In the genomic region with DNA sequence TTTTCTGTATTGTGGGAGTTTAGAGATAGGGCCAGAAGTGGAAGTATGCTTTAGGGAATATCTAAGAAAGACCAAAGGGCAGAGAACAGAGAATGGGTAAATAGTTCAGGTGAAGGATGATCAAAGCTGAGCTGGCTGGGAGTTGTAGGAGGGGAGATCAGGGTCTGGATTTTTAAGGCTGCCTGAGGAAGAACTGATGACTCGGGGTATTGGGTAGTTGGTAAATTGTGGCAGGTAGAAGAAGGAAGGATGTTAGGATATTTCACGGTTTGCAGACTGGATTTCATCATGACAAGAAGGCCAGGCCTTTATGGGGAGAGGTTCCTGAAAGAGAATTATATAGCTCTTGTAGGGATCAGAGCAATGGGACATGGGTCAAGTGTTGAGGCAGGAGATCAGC, we compare ENCODE assay signal across 17 cellular contexts.
"Had no signal": no experiment of that assay in that cellular context is flagged by ENCODE, and none has a peak within 500 bp of the region (broad histone marks: within the 10 kb centered on the region; RNA-seq: fewer than 3 reads in every experiment).

No MANE protein-coding gene starts in this region.

- DNase-seq: activated CD4-positive, alpha-beta T cell treated with anti-CD3 and anti-CD28 coated beads, Interleukin-2, amount 50 U/mL, for 4 hours; activated effector memory CD4-positive, alpha-beta T cell treated with anti-CD3 and anti-CD28 coated beads, Interleukin-2, amount 50 U/mL, for 16 hours; activated T-cell treated with anti-CD3 and anti-CD28 coated beads, Interleukin-2, amount 50 U/mL, for 24 hours; amygdala; body of pancreas; cortex of kidney; effector CD8-positive, alpha-beta T cell; foreskin fibroblast; mesenchymal stem cell; retina; stimulated activated CD4-positive, alpha-beta T cell treated with anti-CD3 and anti-CD28 coated beads, Interleukin-2, amount 100 ng/mL, for 48 hours; T-helper 9 cell; tibial artery had no signal

- H3K9me3 ChIP-seq: body of pancreas, tibial artery had no signal

- H3K4me3 Mint-ChIP-seq: activated naive CD8-positive, alpha-beta T cell; activated T-cell treated with anti-CD3 and anti-CD28 coated beads, Interleukin-2, amount 50 U/mL, for 24 hours; stimulated activated memory B cell treated with anti-CD40 and anti-IgM and Interleukin-4, amounts not matched to agents 10 μg/mL and 1 μg/mL and 100 μg/mL, for 72 hours had no signal

- H3K27me3 ChIP-seq: body of pancreas, tibial artery had no signal

- H3K27me3 Mint-ChIP-seq: activated naive CD8-positive, alpha-beta T cell; activated T-cell treated with anti-CD3 and anti-CD28 coated beads, Interleukin-2, amount 50 U/mL, for 24 hours; stimulated activated memory B cell treated with anti-CD40 and anti-IgM and Interleukin-4, amounts not matched to agents 10 μg/mL and 1 μg/mL and 100 μg/mL, for 72 hours had no signal

- H3K27ac ChIP-seq: body of pancreas, tibial artery had no signal

- H3K4me3 ChIP-seq: body of pancreas, tibial artery had no signal

- FAIRE-seq: urothelium cell line had no signal

- H3K27ac Mint-ChIP-seq: activated naive CD8-positive, alpha-beta T cell; activated T-cell treated with anti-CD3 and anti-CD28 coated beads, Interleukin-2, amount 50 U/mL, for 24 hours; stimulated activated memory B cell treated with anti-CD40 and anti-IgM and Interleukin-4, amounts not matched to agents 10 μg/mL and 1 μg/mL and 100 μg/mL, for 72 hours had no signal

- H3K9me3 Mint-ChIP-seq: activated T-cell treated with anti-CD3 and anti-CD28 coated beads, Interleukin-2, amount 50 U/mL, for 24 hours; stimulated activated memory B cell treated with anti-CD40 and anti-IgM and Interleukin-4, amounts not matched to agents 10 μg/mL and 1 μg/mL and 100 μg/mL, for 72 hours had no signal

- H3K4me1 ChIP-seq: tibial artery had no signal

- ATAC-seq: activated CD4-positive, CD25-positive, alpha-beta regulatory T cell treated with anti-CD3 and anti-CD28 coated beads, Interleukin-2, amount 50 U/mL, for 24 hours; body of pancreas; stimulated activated memory B cell treated with anti-CD40 and anti-IgM and Interleukin-4, amounts not matched to agents 10 μg/mL and 1 μg/mL and 100 μg/mL, for 72 hours had no signal
